Comparison of ENCODE assay signal across 19 cellular contexts in the genomic region with DNA sequence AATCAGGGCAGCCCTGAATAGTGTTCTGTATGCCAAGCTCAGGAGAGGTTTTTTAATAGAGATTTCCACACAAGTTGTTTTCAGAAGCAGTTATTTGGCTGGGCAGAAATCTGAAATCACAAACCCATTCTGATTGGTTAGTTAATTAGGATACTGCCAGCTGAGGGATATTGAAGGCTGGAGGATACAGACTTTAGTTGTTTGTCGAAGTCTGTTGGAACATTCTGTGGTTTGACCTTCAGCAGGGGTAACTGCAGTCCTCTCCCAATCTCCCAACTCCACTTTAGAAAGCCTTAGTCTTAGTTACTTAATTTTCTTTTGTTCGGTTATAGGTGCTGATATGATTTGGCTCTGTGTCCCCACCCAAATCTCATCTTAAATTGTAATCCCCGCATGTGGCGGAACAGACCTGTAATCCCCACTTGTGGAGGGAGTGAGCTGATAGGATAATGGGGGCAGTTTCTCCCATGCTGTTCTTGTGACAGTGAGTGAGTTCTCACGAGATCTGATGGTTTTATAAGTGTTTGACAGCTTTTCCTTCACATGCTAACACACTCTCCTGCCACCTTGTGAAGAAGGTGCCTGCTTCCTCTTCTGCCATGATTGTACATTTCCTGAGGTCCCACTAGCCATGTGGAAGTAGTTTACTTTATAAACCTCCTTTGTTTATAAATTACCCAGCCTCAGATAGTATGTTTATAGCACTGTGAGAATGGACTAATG.
DNase-seq lines count a peak whose midpoint lies in the region; ATAC-seq and TF ChIP-seq lines count a peak whose summit lies in the region.
"Had no signal": no experiment of that assay in that cellular context is flagged by ENCODE, and none has a peak within 500 bp of the region (broad histone marks: within the 10 kb centered on the region; RNA-seq: fewer than 3 reads in every experiment).

No MANE protein-coding gene starts in this region.

- H3K27ac Mint-ChIP-seq in chondrocyte (ENCODE audit: unreplicated experiment): peak overlapping the region; percentile 57
- H3K27ac Mint-ChIP-seq in Caco-2 (ENCODE audit: unreplicated experiment): no peak overlapping the region
- H3K27ac Mint-ChIP-seq: CD8-positive, alpha-beta memory T cell; HFFc6 had no signal

- H4K20me1 ChIP-seq in neural cell (ENCODE audit: insufficient read depth): no peaks in the 10 kb centered on the region
- H4K20me1 ChIP-seq: BLaER1 had no signal

- H3K9me2 ChIP-seq in neural cell (ENCODE audit: insufficient read depth, low read length): no peaks in the 10 kb centered on the region

- no peak for ATAC-seq in HG02870 (IDR thresholded peaks at IDR 0.05; ENCODE audit: unreplicated experiment)
- no peak for ATAC-seq in GM21723 (IDR thresholded peaks at IDR 0.05; ENCODE audit: unreplicated experiment)
- ATAC-seq: HepG2 had no signal

- TF ChIP-seq CTCF in chondrocyte (IDR thresholded peaks at IDR 0.05) (no peak), neural cell (IDR thresholded peaks at IDR 0.05; ENCODE audit: poor library complexity, severe bottlenecking) (no peak), Caco-2 (IDR thresholded peaks at IDR 0.05; ENCODE audit: insufficient read depth in 1 of 2, low read depth in 1 of 2, low read length in 1 of 2, severe bottlenecking in 1 of 2, unreplicated experiment in 1 of 2) (no peak)

- peak; percentile 21 for DNase-seq in NCI-H82 (lab: John Stamatoyannopoulos, UW)
- no peak for DNase-seq in NCI-H82 treated with DMSO at 0.1 percent for 48 hours (lab: John Stamatoyannopoulos, UW; ENCODE audit: unreplicated experiment)
- DNase-seq in chondrocyte (ENCODE audit: low spot score): no peak
- no peak for DNase-seq in activated CD4-positive, CD25-positive, alpha-beta regulatory T cell treated with anti-CD3 and anti-CD28 coated beads, Interleukin-2, amount 50 U/mL, for 72 hours
- DNase-seq in Caco-2: no peak
- DNase-seq: 8988T; AML-193; Calu3; CD8-positive, alpha-beta memory T cell; DMS 273 treated with DMSO at 0.1 percent for 48 hours; DMS79 treated with DMSO at 0.1 percent for 48 hours; EL; HCEC 1CT; HFFc6 had no signal

- BruUV-seq in Caco-2 (replicated peaks; lab: Mats Ljungman, UMichigan): no TSS peak

- H3K4me3 ChIP-seq in neural cell (ENCODE audit: low read length) (no peak overlapping the region), Caco-2 (ENCODE audit: low read depth, low read length) (no peak overlapping the region)
- H3K4me3 ChIP-seq: BLaER1 had no signal

- H3K4me1 ChIP-seq in Caco-2: no peaks in the 10 kb centered on the region; the same call in 1 of the 2 replicates
- H3K4me1 ChIP-seq: BLaER1 had no signal

- POLR2A ChIA-PET in Caco-2 (lab: Charles Lee): no interaction called here

- H3K4me2 ChIP-seq in neural cell (ENCODE audit: low read length): no peak overlapping the region
- H3K4me2 ChIP-seq: BLaER1 had no signal

- H3K4me3 Mint-ChIP-seq in chondrocyte (ENCODE audit: unreplicated experiment): no peak overlapping the region
- no peak overlapping the region for H3K4me3 Mint-ChIP-seq in Caco-2 (ENCODE audit: unreplicated experiment)
- H3K4me3 Mint-ChIP-seq: CD8-positive, alpha-beta memory T cell; HFFc6 had no signal

- peak; percentile 87 for TF ChIP-seq EP300 in neural cell (conservative IDR thresholded peaks at IDR 0.05; ENCODE audit: poor library complexity, severe bottlenecking)

- H2AFZ ChIP-seq in neural cell (ENCODE audit: low read depth, low read length): no peak overlapping the region

- no peaks in the 10 kb centered on the region for H3K79me2 ChIP-seq in neural cell (replicated peaks; ENCODE audit: insufficient read depth, low read length)

- no peaks in the 10 kb centered on the region for H3K27me3 Mint-ChIP-seq in chondrocyte (ENCODE audit: low read depth)
- no peaks in the 10 kb centered on the region for H3K27me3 Mint-ChIP-seq in Caco-2 (ENCODE audit: insufficient read depth, unreplicated experiment)

- intact Hi-C loops in Caco-2 (cut with micrococcal nuclease; ENCODE audit: unreplicated experiment): no loop called here

- H3K27me3 ChIP-seq in neural cell (ENCODE audit: insufficient read depth, low read depth, low read length) (no peaks in the 10 kb centered on the region), Caco-2 (replicated peaks; ENCODE audit: control insufficient read depth, insufficient read depth, low read length) (no peaks in the 10 kb centered on the region)
- H3K27me3 ChIP-seq: BLaER1 had no signal

- H3K9me3 Mint-ChIP-seq in chondrocyte (ENCODE audit: low read depth) (no peaks in the 10 kb centered on the region), Caco-2 (ENCODE audit: unreplicated experiment) (no peaks in the 10 kb centered on the region)

- no peak for TF ChIP-seq RAD21 in neural cell (conservative IDR thresholded peaks at IDR 0.05)

- H3K4me1 Mint-ChIP-seq in chondrocyte (ENCODE audit: low read depth) (peaks cover 27% of the 10 kb centered on the region), Caco-2 (ENCODE audit: low read depth, unreplicated experiment) (no peaks in the 10 kb centered on the region)
- H3K4me1 Mint-ChIP-seq: CD8-positive, alpha-beta memory T cell had no signal

- no peaks in the 10 kb centered on the region for H3K36me3 ChIP-seq in neural cell (ENCODE audit: insufficient read depth, low read length)
- H3K36me3 ChIP-seq in Caco-2 (ENCODE audit: control insufficient read depth, insufficient read depth, low read length): no peaks in the 10 kb centered on the region
- H3K36me3 ChIP-seq: BLaER1 had no signal

- H3K9me3 ChIP-seq in neural cell (ENCODE audit: low read length) (no peaks in the 10 kb centered on the region), Caco-2 (no peaks in the 10 kb centered on the region)
- H3K9me3 ChIP-seq: BLaER1 had no signal

- no peaks in the 10 kb centered on the region for H3K36me3 Mint-ChIP-seq in chondrocyte (ENCODE audit: low read depth)
- no peaks in the 10 kb centered on the region for H3K36me3 Mint-ChIP-seq in Caco-2 (ENCODE audit: insufficient read depth, unreplicated experiment)
- H3K36me3 Mint-ChIP-seq: CD8-positive, alpha-beta memory T cell had no signal

- H3K9ac ChIP-seq in neural cell (ENCODE audit: low read length): no peak overlapping the region
- H3K9ac ChIP-seq: BLaER1 had no signal

- H3F3A ChIP-seq in neural cell (ENCODE audit: insufficient read depth, low read length, poor library complexity, severe bottlenecking): no peaks in the 10 kb centered on the region

- CTCF ChIA-PET in Caco-2 (lab: Charles Lee): no interaction called here

- no peak overlapping the region for H3K27ac ChIP-seq in neural cell (ENCODE audit: low read length)
- H3K27ac ChIP-seq: BLaER1 had no signal

TF ChIP-seq in neural cell, 6 proteins besides CTCF, POLR2A, EP300 and RAD21:
- TF ChIP-seq MXI1 (conservative IDR thresholded peaks at IDR 0.05; ENCODE audit: poor library complexity, severe bottlenecking) (no peak), SMC3 (conservative IDR thresholded peaks at IDR 0.05; ENCODE audit: poor library complexity) (no peak), TAF1 (IDR thresholded peaks at IDR 0.05; ENCODE audit: low read depth) (no peak), EZH2 (IDR thresholded peaks at IDR 0.05; ENCODE audit: borderline replicate concordance, insufficient read depth, low read length, poor library complexity, severe bottlenecking) (no peak), POLR2AphosphoS5 (IDR thresholded peaks at IDR 0.05) (peak; percentile 59)
- TF ChIP-seq, protein P1, sequence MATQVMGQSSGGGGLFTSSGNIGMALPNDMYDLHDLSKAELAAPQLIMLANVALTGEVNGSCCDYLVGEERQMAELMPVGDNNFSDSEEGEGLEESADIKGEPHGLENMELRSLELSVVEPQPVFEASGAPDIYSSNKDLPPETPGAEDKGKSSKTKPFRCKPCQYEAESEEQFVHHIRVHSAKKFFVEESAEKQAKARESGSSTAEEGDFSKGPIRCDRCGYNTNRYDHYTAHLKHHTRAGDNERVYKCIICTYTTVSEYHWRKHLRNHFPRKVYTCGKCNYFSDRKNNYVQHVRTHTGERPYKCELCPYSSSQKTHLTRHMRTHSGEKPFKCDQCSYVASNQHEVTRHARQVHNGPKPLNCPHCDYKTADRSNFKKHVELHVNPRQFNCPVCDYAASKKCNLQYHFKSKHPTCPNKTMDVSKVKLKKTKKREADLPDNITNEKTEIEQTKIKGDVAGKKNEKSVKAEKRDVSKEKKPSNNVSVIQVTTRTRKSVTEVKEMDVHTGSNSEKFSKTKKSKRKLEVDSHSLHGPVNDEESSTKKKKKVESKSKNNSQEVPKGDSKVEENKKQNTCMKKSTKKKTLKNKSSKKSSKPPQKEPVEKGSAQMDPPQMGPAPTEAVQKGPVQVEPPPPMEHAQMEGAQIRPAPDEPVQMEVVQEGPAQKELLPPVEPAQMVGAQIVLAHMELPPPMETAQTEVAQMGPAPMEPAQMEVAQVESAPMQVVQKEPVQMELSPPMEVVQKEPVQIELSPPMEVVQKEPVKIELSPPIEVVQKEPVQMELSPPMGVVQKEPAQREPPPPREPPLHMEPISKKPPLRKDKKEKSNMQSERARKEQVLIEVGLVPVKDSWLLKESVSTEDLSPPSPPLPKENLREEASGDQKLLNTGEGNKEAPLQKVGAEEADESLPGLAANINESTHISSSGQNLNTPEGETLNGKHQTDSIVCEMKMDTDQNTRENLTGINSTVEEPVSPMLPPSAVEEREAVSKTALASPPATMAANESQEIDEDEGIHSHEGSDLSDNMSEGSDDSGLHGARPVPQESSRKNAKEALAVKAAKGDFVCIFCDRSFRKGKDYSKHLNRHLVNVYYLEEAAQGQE (IDR thresholded peaks at IDR 0.05; ENCODE audit: borderline replicate concordance): no peak
